In genomic region chr7:50359258-50359994, GRCh38 we compare ENCODE assay signal across 16 cellular contexts. TPM values are rescaled to one million over a fixed set of nuclear protein-coding genes. Genes with fewer than 3 reads are reported as not detected.
DNase-seq lines count a peak whose midpoint lies in the region; ATAC-seq and TF ChIP-seq lines count a peak whose summit lies in the region.
"Had no signal": no experiment of that assay in that cellular context is flagged by ENCODE, and none has a peak within 500 bp of the region (broad histone marks: within the 10 kb centered on the region; RNA-seq: fewer than 3 reads in every experiment).

No MANE protein-coding gene starts in this region.

- peaks cover 12% of the 10 kb centered on the region; the same call in 1 of the 2 replicates for H3K4me1 ChIP-seq in HUES6 (ENCODE audit: control insufficient read depth, insufficient read depth, low read length)
- H3K4me1 ChIP-seq: psoas muscle had no signal

- H3K27ac Mint-ChIP-seq in CD14-positive monocyte, result peak overlapping the region in 5 of 7 donors; percentile 35 to 96 (median 62)
- peak overlapping the region; percentile 100 for H3K27ac Mint-ChIP-seq in activated naive CD8-positive, alpha-beta T cell
- peak overlapping the region in 9 of 10 donors; percentile 96 to 100 (median 100) for H3K27ac Mint-ChIP-seq in naive thymus-derived CD8-positive, alpha-beta T cell

- TF ChIP-seq CTCF in CD14-positive monocyte (IDR thresholded peaks at IDR 0.05), result no peak
- TF ChIP-seq CTCF in GM13976 (IDR thresholded peaks at IDR 0.05; ENCODE audit: borderline replicate concordance, control extremely low read depth, extremely low read depth, insufficient read depth, missing control alignments), result no peak
- no peak for TF ChIP-seq CTCF in foreskin fibroblast (IDR thresholded peaks at IDR 0.05; ENCODE audit: low read depth, low read length)

- H3K27me3 ChIP-seq in HUES6 (ENCODE audit: control insufficient read depth, insufficient read depth, low read length), result no peaks in the 10 kb centered on the region

- H3K4me3 Mint-ChIP-seq in CD14-positive monocyte, result no peak overlapping the region
- peak overlapping the region; percentile 78 for H3K4me3 Mint-ChIP-seq in activated naive CD8-positive, alpha-beta T cell
- peak overlapping the region; percentile 54 to 86 (median 80) for H3K4me3 Mint-ChIP-seq in naive thymus-derived CD8-positive, alpha-beta T cell

- peaks cover 86% of the 10 kb centered on the region for H3K4me1 Mint-ChIP-seq in CD14-positive monocyte
- peaks cover 98% of the 10 kb centered on the region for H3K4me1 Mint-ChIP-seq in activated naive CD8-positive, alpha-beta T cell (ENCODE audit: low read depth)
- H3K4me1 Mint-ChIP-seq in naive thymus-derived CD8-positive, alpha-beta T cell, result peaks cover 70 to 99% (median 98%) of the 10 kb centered on the region in 4 donors

- in situ Hi-C loops in GM13976 (cut with MboI; ENCODE audit: low sequenced_read_pairs, unreplicated experiment), result no loop called here

- no peak for ATAC-seq in naive thymus-derived CD8-positive, alpha-beta T cell
- ATAC-seq in HG02884 (IDR thresholded peaks at IDR 0.05; ENCODE audit: unreplicated experiment), result no peak
- ATAC-seq in HG03175 (IDR thresholded peaks at IDR 0.05; ENCODE audit: unreplicated experiment), result no peak
- ATAC-seq: psoas muscle had no signal

- peak overlapping the region; percentile 19 for H3K9ac ChIP-seq in HUES6 (ENCODE audit: low read length)

- H3K27ac ChIP-seq in HUES6 (ENCODE audit: low read depth, low read length), result no peak overlapping the region
- H3K27ac ChIP-seq: psoas muscle had no signal

- H3K9me3 ChIP-seq in HUES6 (ENCODE audit: control insufficient read depth, insufficient read depth, low read depth, low read length), result no peaks in the 10 kb centered on the region
- H3K9me3 ChIP-seq: psoas muscle had no signal

- H3K27me3 Mint-ChIP-seq in CD14-positive monocyte (ENCODE audit: low read depth in 3 of 3), result no peaks in the 10 kb centered on the region
- no peaks in the 10 kb centered on the region for H3K27me3 Mint-ChIP-seq in activated naive CD8-positive, alpha-beta T cell
- H3K27me3 Mint-ChIP-seq in naive thymus-derived CD8-positive, alpha-beta T cell, result peaks cover 0 to 2% (median 0%) of the 10 kb centered on the region in 5 donors

- H3K9me3 Mint-ChIP-seq in CD14-positive monocyte, result peaks cover 0 to 2% (median 0%) of the 10 kb centered on the region in 7 donors
- no peaks in the 10 kb centered on the region for H3K9me3 Mint-ChIP-seq in activated naive CD8-positive, alpha-beta T cell (ENCODE audit: low read depth)
- H3K9me3 Mint-ChIP-seq in naive thymus-derived CD8-positive, alpha-beta T cell, result peaks cover 0 to 10% (median 0%) of the 10 kb centered on the region in 9 donors

- peaks cover 64 to 84% of the 10 kb centered on the region in 2 donors for H3K36me3 Mint-ChIP-seq in CD14-positive monocyte
- peaks cover 48% of the 10 kb centered on the region for H3K36me3 Mint-ChIP-seq in activated naive CD8-positive, alpha-beta T cell
- H3K36me3 Mint-ChIP-seq in naive thymus-derived CD8-positive, alpha-beta T cell, result peaks cover 16 to 85% (median 40%) of the 10 kb centered on the region in 3 donors

- intact Hi-C loops in CD14-positive monocyte (cut with micrococcal nuclease), result loop anchor here (5.0 kb wide), 4 partner anchors 42 to 142 kb away; no protein-coding TSS in a partner anchor

- H3K4me3 ChIP-seq in HUES6 (ENCODE audit: low read depth, low read length), result no peak overlapping the region
- no peak overlapping the region for H3K4me3 ChIP-seq in foreskin fibroblast (ENCODE audit: low read depth in 1 of 2, low read length in 2 of 2)
- H3K4me3 ChIP-seq: psoas muscle had no signal

- H3K36me3 ChIP-seq in HUES6 (ENCODE audit: control insufficient read depth, insufficient read depth, low read length), result no peaks in the 10 kb centered on the region

- POLR2A ChIA-PET in naive thymus-derived CD8-positive, alpha-beta T cell (lab: Charles Lee), result interaction anchor here (1.0 to 44.8 kb wide), 13 partner anchors 2 to 210 kb away, joined by 3 to 1553 read pairs (median 6); partner anchors contain the start of genes FIGNL1 and IKZF1

- no peak for DNase-seq in CD14-positive monocyte (ENCODE audit: low spot score)
- DNase-seq in naive thymus-derived CD8-positive, alpha-beta T cell, result no peak
- no peak for DNase-seq in GM13976 (ENCODE audit: low spot score)
- DNase-seq in foreskin fibroblast, result no peak
- DNase-seq: C1 segment of cervical spinal cord, NCI-H1105 treated with DMSO at 0.1 percent for 48 hours, NCI-H2227 treated with DMSO at 0.1 percent for 48 hours, psoas muscle had no signal

RNA-seq across cellular contexts. Expression of gene IKZF1, which starts 54.9 kb away (rescaled TPM):
- 10 to 100 TPM; 38.4 to 80.2 TPM for polyA plus RNA-seq in CD14-positive monocyte
- total RNA-seq in naive thymus-derived CD8-positive, alpha-beta T cell, result 100 to 1,000 TPM; 416 to 435 TPM
- polyA plus RNA-seq in naive thymus-derived CD8-positive, alpha-beta T cell, result 100 to 1,000 TPM; 145 to 257 (median 209) TPM
- total RNA-seq: bronchial epithelial cell, G401, SK-MEL-5 had no signal
- polyA plus RNA-seq: keratinocyte had no signal

Comparison
In these comparisons a context has a peak if more than half of its experiments do, and no peak if none do; other contexts are left out.
1. H3K4me3 Mint-ChIP-seq: peak in activated naive CD8-positive, alpha-beta T cell (single experiment) and naive thymus-derived CD8-positive, alpha-beta T cell (10 of 10); none in CD14-positive monocyte (0 of 2).
2. Peak in every context shown above with its lines, with median percentiles within 50 percentile points of each other: H3K27ac Mint-ChIP-seq.